Comparison of ENCODE assay signal across 14 cellular contexts in the genomic region with DNA sequence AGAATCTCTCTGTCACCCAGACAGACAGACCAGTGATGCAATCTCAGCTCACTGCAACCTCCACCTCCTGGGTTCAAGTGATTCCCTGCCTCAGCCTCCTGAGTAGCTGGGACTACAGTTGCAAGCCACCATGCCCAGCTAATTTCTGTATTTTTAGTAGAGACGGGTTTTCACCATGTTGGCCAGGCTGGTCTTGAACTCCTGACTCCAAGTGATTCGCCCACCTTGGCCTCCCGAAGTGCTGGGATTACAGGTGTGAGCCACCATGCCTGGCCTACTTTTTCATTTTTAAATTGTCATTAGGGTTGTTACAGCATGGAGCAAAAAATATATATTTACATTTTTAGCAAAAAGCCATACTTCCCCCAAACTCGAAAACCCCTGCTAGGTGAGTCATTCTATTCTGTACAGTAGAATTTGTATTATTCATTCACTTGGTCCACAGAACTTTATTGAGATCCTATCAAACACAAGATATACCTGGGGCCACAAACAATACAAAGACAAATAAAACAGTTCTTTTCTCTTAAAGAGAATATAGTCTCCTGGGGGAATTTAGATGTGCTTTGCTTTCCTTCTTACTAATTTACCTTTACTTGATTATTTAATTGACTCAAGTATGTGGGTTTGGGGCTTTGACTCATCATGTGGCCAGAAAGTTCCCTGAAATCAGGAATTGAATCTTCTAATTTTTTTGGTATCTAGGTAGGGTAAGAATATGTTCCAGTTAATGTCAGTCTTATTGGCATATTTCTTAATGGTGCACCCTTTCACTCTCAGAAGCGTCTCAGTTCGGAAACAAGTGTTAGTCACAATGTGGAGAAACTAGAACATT. TPM values are rescaled to one million over a fixed set of nuclear protein-coding genes. Genes with fewer than 3 reads are reported as not detected.
DNase-seq lines count a peak whose midpoint lies in the region; ATAC-seq lines count a peak whose summit lies in the region.
"Had no signal": no experiment of that assay in that cellular context is flagged by ENCODE, and none has a peak within 500 bp of the region (broad histone marks: within the 10 kb centered on the region; RNA-seq: fewer than 3 reads in every experiment).

No MANE protein-coding gene starts in this region.

- H3K27me3 ChIP-seq in CD4-positive, CD25-positive, alpha-beta regulatory T cell (ENCODE audit: control insufficient read depth, insufficient read depth, low read length), result no peaks in the 10 kb centered on the region
- H3K27me3 ChIP-seq in CD4-positive, alpha-beta memory T cell (ENCODE audit: insufficient read depth, low read length), result no peaks in the 10 kb centered on the region
- H3K27me3 ChIP-seq: gastrocnemius medialis, tibial artery had no signal

- CTCF ChIA-PET in CD4-positive, alpha-beta memory T cell (lab: Charles Lee; ENCODE audit: partially characterized antibody), result no interaction called here
- CTCF ChIA-PET in activated CD8-positive, alpha-beta T cell treated with anti-CD3 and anti-CD28 coated beads, Interleukin-2, amount 10 ng/mL, durations not matched to agents 7 days and 5 days (lab: Charles Lee), result no interaction called here

- no peak overlapping the region for H3K4me3 Mint-ChIP-seq in CD4-positive, CD25-positive, alpha-beta regulatory T cell
- peak overlapping the region in 5 of 8 donors; percentile 3 to 66 (median 56) for H3K4me3 Mint-ChIP-seq in CD4-positive, alpha-beta memory T cell
- peak overlapping the region; percentile 30 for H3K4me3 Mint-ChIP-seq in activated CD8-positive, alpha-beta T cell treated with anti-CD3 and anti-CD28 coated beads, Interleukin-2, amount 10 ng/mL, durations not matched to agents 7 days and 5 days
- peak overlapping the region; percentile 19 to 23 for H3K4me3 Mint-ChIP-seq in effector memory CD8-positive, alpha-beta T cell
- H3K4me3 Mint-ChIP-seq: brain had no signal

- no peak overlapping the region for H3K27ac ChIP-seq in CD4-positive, CD25-positive, alpha-beta regulatory T cell (ENCODE audit: insufficient read depth, low read length, poor library complexity, severe bottlenecking)
- no peak overlapping the region for H3K27ac ChIP-seq in CD4-positive, alpha-beta memory T cell (ENCODE audit: low read depth, low read length)
- H3K27ac ChIP-seq: gastrocnemius medialis, tibial artery had no signal

- intact Hi-C loops in CD4-positive, alpha-beta memory T cell (cut with micrococcal nuclease), result no loop called here

- H3K4me1 Mint-ChIP-seq in CD4-positive, CD25-positive, alpha-beta regulatory T cell, result peaks cover 16 to 77% (median 45%) of the 10 kb centered on the region in 4 donors
- H3K4me1 Mint-ChIP-seq in CD4-positive, alpha-beta memory T cell, result peaks cover 44 to 77% (median 57%) of the 10 kb centered on the region in 4 donors
- H3K4me1 Mint-ChIP-seq in activated CD8-positive, alpha-beta T cell treated with anti-CD3 and anti-CD28 coated beads, Interleukin-2, amount 10 ng/mL, durations not matched to agents 7 days and 5 days (ENCODE audit: low read depth), result peaks cover 62% of the 10 kb centered on the region
- H3K4me1 Mint-ChIP-seq in effector memory CD8-positive, alpha-beta T cell (ENCODE audit: low read depth in 2 of 2), result peaks cover 41 to 68% of the 10 kb centered on the region in 2 donors
- H3K4me1 Mint-ChIP-seq: brain had no signal

- peak in 1 of 3 donors; percentile 22 for DNase-seq in CD4-positive, CD25-positive, alpha-beta regulatory T cell
- no peak for DNase-seq in CD4-positive, alpha-beta memory T cell
- DNase-seq in activated CD8-positive, alpha-beta T cell treated with anti-CD3 and anti-CD28 coated beads, Interleukin-2, amount 10 ng/mL, durations not matched to agents 7 days and 5 days, result no peak
- DNase-seq in effector memory CD8-positive, alpha-beta T cell, result no peak
- no peak for DNase-seq in GM03348 (ENCODE audit: low spot score)
- DNase-seq: activated effector memory CD4-positive, alpha-beta T cell treated with anti-CD3 and anti-CD28 coated beads, Interleukin-2, amount 50 U/mL, for 16 hours; gastrocnemius medialis; NCI-H187 treated with DMSO at 0.1 percent for 48 hours; right cardiac atrium; SHP77; tibial artery had no signal

- ATAC-seq in CD4-positive, CD25-positive, alpha-beta regulatory T cell (ENCODE audit: low read depth in 2 of 2), result peak; percentile 57 to 74
- ATAC-seq in activated CD8-positive, alpha-beta T cell treated with anti-CD3 and anti-CD28 coated beads, Interleukin-2, amount 10 ng/mL, durations not matched to agents 7 days and 5 days, result peak; percentile 49
- ATAC-seq in effector memory CD8-positive, alpha-beta T cell (replicated peaks), result no peak
- ATAC-seq in GM18517 (IDR thresholded peaks at IDR 0.05; ENCODE audit: unreplicated experiment), result no peak
- no peak for ATAC-seq in GM21515 (IDR thresholded peaks at IDR 0.05; ENCODE audit: unreplicated experiment)
- ATAC-seq: gastrocnemius medialis, right cardiac atrium had no signal

- no peaks in the 10 kb centered on the region for H3K4me1 ChIP-seq in CD4-positive, CD25-positive, alpha-beta regulatory T cell (ENCODE audit: control insufficient read depth, insufficient read depth, low read length, poor library complexity, severe bottlenecking)
- H3K4me1 ChIP-seq in CD4-positive, alpha-beta memory T cell (ENCODE audit: insufficient read depth, low read length), result peaks cover 73% of the 10 kb centered on the region
- H3K4me1 ChIP-seq: gastrocnemius medialis, tibial artery had no signal

- H3K9me3 ChIP-seq in CD4-positive, CD25-positive, alpha-beta regulatory T cell (ENCODE audit: control insufficient read depth in 2 of 2, low read length in 2 of 2), result no peaks in the 10 kb centered on the region
- no peaks in the 10 kb centered on the region for H3K9me3 ChIP-seq in CD4-positive, alpha-beta memory T cell (ENCODE audit: control insufficient read depth in 1 of 2, low read length in 2 of 2)
- H3K9me3 ChIP-seq: gastrocnemius medialis, tibial artery had no signal

- H3K9me3 Mint-ChIP-seq in CD4-positive, CD25-positive, alpha-beta regulatory T cell, result peaks cover 0 to 3% (median 0%) of the 10 kb centered on the region in 7 donors
- H3K9me3 Mint-ChIP-seq in CD4-positive, alpha-beta memory T cell, result no peaks in the 10 kb centered on the region
- H3K9me3 Mint-ChIP-seq in activated CD8-positive, alpha-beta T cell treated with anti-CD3 and anti-CD28 coated beads, Interleukin-2, amount 10 ng/mL, durations not matched to agents 7 days and 5 days (ENCODE audit: insufficient read depth), result peaks cover 5% of the 10 kb centered on the region
- H3K9me3 Mint-ChIP-seq in effector memory CD8-positive, alpha-beta T cell, result no peaks in the 10 kb centered on the region
- H3K9me3 Mint-ChIP-seq: brain had no signal

- no peak overlapping the region for H3K4me3 ChIP-seq in CD4-positive, CD25-positive, alpha-beta regulatory T cell (ENCODE audit: low read depth, low read length)
- H3K4me3 ChIP-seq in CD4-positive, alpha-beta memory T cell (ENCODE audit: low read length in 2 of 2), result no peak overlapping the region
- H3K4me3 ChIP-seq: gastrocnemius medialis, tibial artery had no signal

- POLR2A ChIA-PET in CD4-positive, alpha-beta memory T cell (lab: Charles Lee; ENCODE audit: partially characterized antibody), result interaction anchor here (0.6 kb wide), 1 partner anchor 10 kb away, joined by 3 read pairs; no protein-coding TSS in a partner anchor
- POLR2A ChIA-PET in activated CD8-positive, alpha-beta T cell treated with anti-CD3 and anti-CD28 coated beads, Interleukin-2, amount 10 ng/mL, durations not matched to agents 7 days and 5 days (lab: Charles Lee), result interaction anchor here (0.7 kb wide), 1 partner anchor 50 kb away, joined by 3 read pairs; no protein-coding TSS in a partner anchor

- no peaks in the 10 kb centered on the region for H3K27me3 Mint-ChIP-seq in CD4-positive, CD25-positive, alpha-beta regulatory T cell
- H3K27me3 Mint-ChIP-seq in CD4-positive, alpha-beta memory T cell, result no peaks in the 10 kb centered on the region
- no peaks in the 10 kb centered on the region for H3K27me3 Mint-ChIP-seq in activated CD8-positive, alpha-beta T cell treated with anti-CD3 and anti-CD28 coated beads, Interleukin-2, amount 10 ng/mL, durations not matched to agents 7 days and 5 days (ENCODE audit: low read depth)
- no peaks in the 10 kb centered on the region for H3K27me3 Mint-ChIP-seq in effector memory CD8-positive, alpha-beta T cell

- H3K27ac Mint-ChIP-seq in CD4-positive, CD25-positive, alpha-beta regulatory T cell, result peak overlapping the region in 1 of 3 donors; percentile 82
- peak overlapping the region; percentile 16 to 87 (median 45) for H3K27ac Mint-ChIP-seq in CD4-positive, alpha-beta memory T cell
- H3K27ac Mint-ChIP-seq in activated CD8-positive, alpha-beta T cell treated with anti-CD3 and anti-CD28 coated beads, Interleukin-2, amount 10 ng/mL, durations not matched to agents 7 days and 5 days, result peak overlapping the region; percentile 77
- H3K27ac Mint-ChIP-seq in effector memory CD8-positive, alpha-beta T cell, result peak overlapping the region; percentile 71 to 80
- H3K27ac Mint-ChIP-seq: brain had no signal

- H3K36me3 Mint-ChIP-seq in CD4-positive, CD25-positive, alpha-beta regulatory T cell, result peaks cover 21% of the 10 kb centered on the region
- H3K36me3 Mint-ChIP-seq in CD4-positive, alpha-beta memory T cell, result peaks cover 23 to 48% of the 10 kb centered on the region in 2 donors
- peaks cover 25% of the 10 kb centered on the region for H3K36me3 Mint-ChIP-seq in activated CD8-positive, alpha-beta T cell treated with anti-CD3 and anti-CD28 coated beads, Interleukin-2, amount 10 ng/mL, durations not matched to agents 7 days and 5 days (ENCODE audit: low read depth)
- peaks cover 41% of the 10 kb centered on the region for H3K36me3 Mint-ChIP-seq in effector memory CD8-positive, alpha-beta T cell (ENCODE audit: insufficient read depth)
- H3K36me3 Mint-ChIP-seq: brain had no signal

- H3K36me3 ChIP-seq in CD4-positive, CD25-positive, alpha-beta regulatory T cell (ENCODE audit: control insufficient read depth, insufficient read depth, low read length), result peaks cover 16% of the 10 kb centered on the region
- peaks cover 7% of the 10 kb centered on the region for H3K36me3 ChIP-seq in CD4-positive, alpha-beta memory T cell (ENCODE audit: insufficient read depth, low read length)
- H3K36me3 ChIP-seq: gastrocnemius medialis had no signal

RNA-seq across cellular contexts. Expression of a gene that starts 16.6 kb away (rescaled TPM):
- total RNA-seq in CD4-positive, CD25-positive, alpha-beta regulatory T cell, result 319 TPM
- polyA plus RNA-seq in CD4-positive, CD25-positive, alpha-beta regulatory T cell, result 100 to 1,000 TPM; 246 to 564 (median 389) TPM
- 100 to 1,000 TPM; 223 to 242 TPM for total RNA-seq in CD4-positive, alpha-beta memory T cell
- polyA plus RNA-seq in CD4-positive, alpha-beta memory T cell, result 100 to 1,000 TPM; 532 to 555 TPM
- 100 to 1,000 TPM; 441 to 462 TPM for total RNA-seq in activated CD8-positive, alpha-beta T cell treated with anti-CD3 and anti-CD28 coated beads, Interleukin-2, amount 10 ng/mL, durations not matched to agents 7 days and 5 days

RNA-seq across cellular contexts. Expression of a gene that starts 36.9 kb away (rescaled TPM):
- 1.8 TPM for total RNA-seq in CD4-positive, CD25-positive, alpha-beta regulatory T cell
- 1 to 10 TPM; 5.0 to 7.6 (median 5.9) TPM for polyA plus RNA-seq in CD4-positive, CD25-positive, alpha-beta regulatory T cell
- total RNA-seq in CD4-positive, alpha-beta memory T cell, result 1 to 10 TPM; 7.1 to 9.2 TPM
- 1 to 10 TPM; 3.1 to 5.2 TPM for polyA plus RNA-seq in CD4-positive, alpha-beta memory T cell
- 10 to 100 TPM; 39.4 to 43.1 TPM for total RNA-seq in activated CD8-positive, alpha-beta T cell treated with anti-CD3 and anti-CD28 coated beads, Interleukin-2, amount 10 ng/mL, durations not matched to agents 7 days and 5 days

RNA-seq across cellular contexts. Expression of a gene that starts 37.3 kb away (rescaled TPM):
- 4.3 TPM for total RNA-seq in CD4-positive, CD25-positive, alpha-beta regulatory T cell
- polyA plus RNA-seq in CD4-positive, CD25-positive, alpha-beta regulatory T cell, result 1 to 10 TPM; 3.0 to 7.9 (median 6.1) TPM
- 10 to 100 TPM; 10.0 to 11.5 TPM for total RNA-seq in CD4-positive, alpha-beta memory T cell
- 1 to 10 TPM; 3.5 to 6.3 TPM for polyA plus RNA-seq in CD4-positive, alpha-beta memory T cell
- total RNA-seq in activated CD8-positive, alpha-beta T cell treated with anti-CD3 and anti-CD28 coated beads, Interleukin-2, amount 10 ng/mL, durations not matched to agents 7 days and 5 days, result 10 to 100 TPM; 20.6 to 22.3 TPM

Comparison
In these comparisons a context has a peak if more than half of its experiments do, and no peak if none do; other contexts are left out.
1. ATAC-seq: peak in CD4-positive, CD25-positive, alpha-beta regulatory T cell (2 of 2) and activated CD8-positive, alpha-beta T cell treated with anti-CD3 and anti-CD28 coated beads, Interleukin-2, amount 10 ng/mL, durations not matched to agents 7 days and 5 days (single experiment); none in effector memory CD8-positive, alpha-beta T cell (single experiment), GM18517 (single experiment) and GM21515 (single experiment).
2. H3K4me3 Mint-ChIP-seq: peak in CD4-positive, alpha-beta memory T cell (5 of 8), activated CD8-positive, alpha-beta T cell treated with anti-CD3 and anti-CD28 coated beads, Interleukin-2, amount 10 ng/mL, durations not matched to agents 7 days and 5 days (single experiment) and effector memory CD8-positive, alpha-beta T cell (2 of 2); none in CD4-positive, CD25-positive, alpha-beta regulatory T cell (0 of 4).